ENCODE assay signal across 25 cellular contexts in genomic region chr10:7705341-7705740, GRCh38. TPM values are rescaled to one million over a fixed set of nuclear protein-coding genes. Genes with fewer than 3 reads are reported as not detected.
DNase-seq lines count a peak whose midpoint lies in the region; ATAC-seq and TF ChIP-seq lines count a peak whose summit lies in the region.
"Had no signal": no experiment of that assay in that cellular context is flagged by ENCODE, and none has a peak within 500 bp of the region (broad histone marks: within the 10 kb centered on the region; RNA-seq: fewer than 3 reads in every experiment).

No MANE protein-coding gene starts in this region.

- no peaks in the 10 kb centered on the region for H3K4me1 Mint-ChIP-seq in stimulated activated naive B cell treated with anti-CD40 and anti-IgM and Interleukin-4, amounts not matched to agents 10 μg/mL and 1 μg/mL and 100 μg/mL, for 72 hours

- no peak for DNase-seq in SK-N-MC (ENCODE audit: low read depth, low spot score)
- no peak for DNase-seq in stimulated activated naive B cell treated with anti-CD40 and anti-IgM and Interleukin-4, amounts not matched to agents 10 μg/mL and 1 μg/mL and 100 μg/mL, for 72 hours
- DNase-seq in BE2C = no peak
- DNase-seq: 8988T; ACHN; Caco-2; CD4-positive, alpha-beta T cell; CD8-positive, alpha-beta T cell; DMS 273 treated with DMSO at 0.1 percent for 48 hours; DMS153; DMS53; DMS79; DND-41; EL; GDM1 had no signal

- peaks cover 11 to 71% (median 60%) of the 10 kb centered on the region in 4 donors for H3K4me1 ChIP-seq in liver (ENCODE audit: control insufficient read depth in 4 of 4, insufficient read depth in 4 of 4, low read length in 3 of 4)
- H3K4me1 ChIP-seq in BE2C = no peaks in the 10 kb centered on the region

- H3K9ac ChIP-seq in SK-N-MC (ENCODE audit: insufficient read length) (no peak overlapping the region), liver (ENCODE audit: low read depth in 1 of 2, low read length in 2 of 2) (peak overlapping the region in 1 of 2 donors; percentile 66)
- H3K9ac ChIP-seq: BLaER1 treated with 17β-estradiol and CSF1 and Interleukin-3, amounts not matched to agents 10 nM and 100 nM had no signal

- H3K36me3 ChIP-seq in SK-N-MC (ENCODE audit: insufficient read depth, low read length) (no peaks in the 10 kb centered on the region), liver (ENCODE audit: control insufficient read depth in 4 of 4, insufficient read depth in 3 of 4, low read depth in 1 of 4, low read length in 3 of 4) (peaks cover 0 to 6% (median 0%) of the 10 kb centered on the region in 4 donors), BE2C (no peaks in the 10 kb centered on the region)
- H3K36me3 ChIP-seq: BLaER1 treated with 17β-estradiol and CSF1 and Interleukin-3, amounts not matched to agents 10 nM and 100 nM had no signal

- H3K4me3 ChIP-seq in SK-N-MC (peak overlapping the region; percentile 60; the same call in 1 of the 2 replicates), liver (ENCODE audit: low read depth in 1 of 3, low read length in 3 of 3) (peak overlapping the region; percentile 44 to 93 (median 71)), BE2C (ENCODE audit: low read depth, low read length) (no peak overlapping the region)
- H3K4me3 ChIP-seq: BLaER1 treated with 17β-estradiol and CSF1 and Interleukin-3, amounts not matched to agents 10 nM and 100 nM; GM12878 had no signal

- H3K36me3 Mint-ChIP-seq in stimulated activated naive B cell treated with anti-CD40 and anti-IgM and Interleukin-4, amounts not matched to agents 10 μg/mL and 1 μg/mL and 100 μg/mL, for 72 hours = no peaks in the 10 kb centered on the region
- H3K36me3 Mint-ChIP-seq: CD8-positive, alpha-beta T cell had no signal

- 31% methylated on average over 3 of the region's 3 CpGs for WGBS in liver

- no peak overlapping the region for H3K27ac Mint-ChIP-seq in stimulated activated naive B cell treated with anti-CD40 and anti-IgM and Interleukin-4, amounts not matched to agents 10 μg/mL and 1 μg/mL and 100 μg/mL, for 72 hours
- H3K27ac Mint-ChIP-seq: CD4-positive, alpha-beta T cell; CD8-positive, alpha-beta T cell had no signal

- H3K27me3 ChIP-seq in liver (ENCODE audit: control insufficient read depth in 4 of 4, insufficient read depth in 4 of 4, low read length in 3 of 4) = no peaks in the 10 kb centered on the region
- H3K27me3 ChIP-seq in BE2C = peaks cover 54% of the 10 kb centered on the region
- H3K27me3 ChIP-seq: BLaER1 treated with 17β-estradiol and CSF1 and Interleukin-3, amounts not matched to agents 10 nM and 100 nM had no signal

- no peaks in the 10 kb centered on the region for H3K9me3 Mint-ChIP-seq in stimulated activated naive B cell treated with anti-CD40 and anti-IgM and Interleukin-4, amounts not matched to agents 10 μg/mL and 1 μg/mL and 100 μg/mL, for 72 hours
- H3K9me3 Mint-ChIP-seq: CD4-positive, alpha-beta T cell; CD8-positive, alpha-beta T cell had no signal

- H3K9me3 ChIP-seq in SK-N-MC (ENCODE audit: low read depth, low read length) (no peaks in the 10 kb centered on the region), liver (ENCODE audit: control insufficient read depth in 4 of 4, low read length in 3 of 4) (no peaks in the 10 kb centered on the region), BE2C (no peaks in the 10 kb centered on the region)
- H3K9me3 ChIP-seq: BLaER1 treated with 17β-estradiol and CSF1 and Interleukin-3, amounts not matched to agents 10 nM and 100 nM; Caco-2 had no signal

- H3K27ac ChIP-seq in SK-N-MC = no peak overlapping the region
- H3K27ac ChIP-seq in liver (ENCODE audit: low read depth in 1 of 2, low read length in 2 of 2) = no peak overlapping the region
- H3K27ac ChIP-seq: BLaER1 treated with 17β-estradiol and CSF1 and Interleukin-3, amounts not matched to agents 10 nM and 100 nM; C4-2B had no signal

- H3K4me3 Mint-ChIP-seq in stimulated activated naive B cell treated with anti-CD40 and anti-IgM and Interleukin-4, amounts not matched to agents 10 μg/mL and 1 μg/mL and 100 μg/mL, for 72 hours = no peak overlapping the region
- H3K4me3 Mint-ChIP-seq: CD4-positive, alpha-beta T cell; CD8-positive, alpha-beta T cell had no signal

- no peak for TF ChIP-seq RAD21 in liver (IDR thresholded peaks at IDR 0.05)

- ATAC-seq in HG02678 (IDR thresholded peaks at IDR 0.05; ENCODE audit: unreplicated experiment) = no peak
- no peak for ATAC-seq in stimulated activated naive B cell treated with anti-CD40 and anti-IgM and Interleukin-4, amounts not matched to agents 10 μg/mL and 1 μg/mL and 100 μg/mL, for 72 hours (replicated peaks)
- ATAC-seq: CD8-positive, alpha-beta T cell; GM12878 had no signal

- no peak for TF ChIP-seq CTCF in liver (IDR thresholded peaks at IDR 0.05; ENCODE audit: low read depth, low read length, missing input control)
- TF ChIP-seq CTCF in BE2C (IDR thresholded peaks at IDR 0.05; ENCODE audit: low read depth, low read length) = no peak

- peaks cover 29 to 32% of the 10 kb centered on the region in 2 donors for H3K27me3 Mint-ChIP-seq in stimulated activated naive B cell treated with anti-CD40 and anti-IgM and Interleukin-4, amounts not matched to agents 10 μg/mL and 1 μg/mL and 100 μg/mL, for 72 hours

TF ChIP-seq in liver, 16 proteins besides CTCF, POLR2A, EP300 and RAD21:
- TF ChIP-seq FOXA2 (IDR thresholded peaks at IDR 0.05) (no peak), ATF3 (IDR thresholded peaks at IDR 0.05) (no peak), SP1 (IDR thresholded peaks at IDR 0.05) (no peak)

RNA-seq across cellular contexts. Expression of gene ITIH2, which starts 2.2 kb away (rescaled TPM):
- total RNA-seq in liver = 1,000 to 10,000 TPM in 1 of 2 donors, 100 to 1,000 TPM in 1; 598 to 1,345 TPM
- 100 to 1,000 TPM; 261 to 467 TPM for polyA plus RNA-seq in liver
- polyA plus RNA-seq in BE2C (2012; ENCODE audit: insufficient read depth, insufficient read length, low read depth) = not detected
- total RNA-seq: A673; CD4-positive, alpha-beta T cell; CD8-positive, alpha-beta T cell; Daoy; G401 had no signal
- polyA plus RNA-seq: AG04450, BJ had no signal

RNA-seq across cellular contexts. Expression of gene ITIH5, which starts 38.6 kb away (rescaled TPM):
- total RNA-seq in liver = 1 to 10 TPM; 1.3 TPM
- under 1 TPM; 0.60 to 0.71 TPM for polyA plus RNA-seq in liver
- polyA plus RNA-seq in BE2C (2012; ENCODE audit: insufficient read depth, insufficient read length, low read depth) = 0.39 TPM
- total RNA-seq: A673; CD4-positive, alpha-beta T cell; CD8-positive, alpha-beta T cell; Daoy had no signal
